In genomic region chr5:116703923-116704322, GRCh38 we compare ENCODE assay signal across 20 cellular contexts.
DNase-seq lines count a peak whose midpoint lies in the region; ATAC-seq, FAIRE-seq and TF ChIP-seq lines count a peak whose summit lies in the region.
"Had no signal": no experiment of that assay in that cellular context is flagged by ENCODE, and none has a peak within 500 bp of the region (broad histone marks: within the 10 kb centered on the region; RNA-seq: fewer than 3 reads in every experiment).

No MANE protein-coding gene starts in this region.

- SMC1A ChIA-PET in GM12878 (lab: Charles Lee; ENCODE audit: uncharacterized antibody, unreplicated experiment): interaction anchor here (0.6 to 8.6 kb wide), 23 partner anchors 9 to 203 kb away, joined by 3 to 132 read pairs (median 5); partner anchors contain the start of gene SEMA6A

- H3K4me1 ChIP-seq in Caco-2 (no peaks in the 10 kb centered on the region), HUES48 (ENCODE audit: control insufficient read depth, insufficient read depth, low read length) (peaks cover 35% of the 10 kb centered on the region), GM12878 (ENCODE audit: control insufficient read depth, insufficient read depth, low read length) (peaks cover 36% of the 10 kb centered on the region), mesendoderm (ENCODE audit: control insufficient read depth, low read depth, low read length) (no peaks in the 10 kb centered on the region), vagina (no peaks in the 10 kb centered on the region)
- H3K4me1 ChIP-seq: BE2C had no signal

- no peak overlapping the region for H3K4ac ChIP-seq in mesendoderm (ENCODE audit: low read depth, low read length)

- RAD21 ChIA-PET in GM12878 (lab: Charles Lee; ENCODE audit: unreplicated experiment): interaction anchor here (0.7 to 9.8 kb wide), 14 partner anchors 9 to 127 kb away, joined by 3 to 134 read pairs (median 8); partner anchors contain the start of gene SEMA6A

- H4K5ac ChIP-seq in mesendoderm (ENCODE audit: low read length): no peak overlapping the region

- no peak overlapping the region for H2BK5ac ChIP-seq in mesendoderm (ENCODE audit: low read length)

- no peak overlapping the region for H2BK15ac ChIP-seq in mesendoderm (replicated peaks; ENCODE audit: low read depth)

- H3K4me2 ChIP-seq in GM12878 (ENCODE audit: control insufficient read depth, insufficient read depth) (no peak overlapping the region), mesendoderm (ENCODE audit: low read length) (no peak overlapping the region)
- H3K4me2 ChIP-seq: KMS-11 had no signal

- H3K4me3 ChIP-seq in Caco-2 (ENCODE audit: low read depth, low read length) (no peak overlapping the region), HUES48 (ENCODE audit: low read depth, low read length) (no peak overlapping the region), GM12878 (no peak overlapping the region), mesendoderm (ENCODE audit: low read length) (no peak overlapping the region), vagina (no peak overlapping the region)
- H3K4me3 ChIP-seq: GM23248 had no signal

- no peak overlapping the region for H4K8ac ChIP-seq in mesendoderm (ENCODE audit: low read depth, low read length)

- no peak overlapping the region for H3K56ac ChIP-seq in mesendoderm (ENCODE audit: low read length)

- H3K36me3 ChIP-seq in Caco-2 (ENCODE audit: control insufficient read depth, insufficient read depth, low read length) (no peaks in the 10 kb centered on the region), HUES48 (ENCODE audit: control insufficient read depth, insufficient read depth, low read length) (no peaks in the 10 kb centered on the region), GM12878 (ENCODE audit: control insufficient read depth in 2 of 2, insufficient read depth in 2 of 2, low read length in 1 of 2) (no peaks in the 10 kb centered on the region), mesendoderm (ENCODE audit: control insufficient read depth, insufficient read depth, low read length) (no peaks in the 10 kb centered on the region), vagina (no peaks in the 10 kb centered on the region)
- H3K36me3 ChIP-seq: BE2C had no signal

- no peak overlapping the region for H2BK120ac ChIP-seq in mesendoderm (ENCODE audit: low read depth, low read length)

- POLR2A ChIA-PET in Caco-2 (lab: Charles Lee) (no interaction called here), GM12878 (lab: Charles Lee) (interaction anchor here (0.7 to 6.7 kb wide), 7 partner anchors 9 to 127 kb away, joined by 3 to 54 read pairs (median 3); no protein-coding TSS in a partner anchor)

- H2AFZ ChIP-seq in GM12878 (ENCODE audit: control insufficient read depth, low read depth, low read length): no peak overlapping the region
- H2AFZ ChIP-seq: GM23248 had no signal

- H3K36me3 Mint-ChIP-seq in Caco-2 (ENCODE audit: insufficient read depth, unreplicated experiment): no peaks in the 10 kb centered on the region
- H3K36me3 Mint-ChIP-seq: CD4-positive, CD25-positive, alpha-beta regulatory T cell; CD8-positive, alpha-beta memory T cell had no signal

- no peaks in the 10 kb centered on the region for H4K20me1 ChIP-seq in GM12878 (ENCODE audit: control insufficient read depth, insufficient read depth)

- H3K27me3 ChIP-seq in Caco-2 (replicated peaks; ENCODE audit: control insufficient read depth, insufficient read depth, low read length) (no peaks in the 10 kb centered on the region), HUES48 (ENCODE audit: control insufficient read depth, insufficient read depth, low read length) (no peaks in the 10 kb centered on the region), GM12878 (replicated peaks in 1 of 2; ENCODE audit: control insufficient read depth in 2 of 2, insufficient read depth in 2 of 2, low read length in 1 of 2) (no peaks in the 10 kb centered on the region), mesendoderm (ENCODE audit: insufficient read depth, low read length, poor library complexity) (no peaks in the 10 kb centered on the region), vagina (no peaks in the 10 kb centered on the region)
- H3K27me3 ChIP-seq: BE2C had no signal

- H3K27ac ChIP-seq in HUES48 (ENCODE audit: low read depth, low read length) (peak overlapping the region; percentile 80), GM12878 (ENCODE audit: control insufficient read depth, insufficient read depth) (no peak overlapping the region), mesendoderm (ENCODE audit: low read depth, low read length) (no peak overlapping the region), vagina (no peak overlapping the region)
- H3K27ac ChIP-seq: GM23248, KMS-11 had no signal

- H3K23ac ChIP-seq in mesendoderm (ENCODE audit: low read length): no peak overlapping the region

- WGBS in GM12878 (ENCODE audit: insufficient coverage, insufficient replicate concordance, low lambda C conversion rate, missing lambda C conversion rate): 86% methylated on average over 5 of the region's 5 CpGs
- WGBS in mesendoderm (ENCODE audit: extremely low coverage, insufficient coverage, low lambda C conversion rate): no CpG with 5 or more reads among the region's 5 CpGs

- TF ChIP-seq RAD21 in GM12878 (IDR thresholded peaks at IDR 0.05; ENCODE audit: insufficient read depth, low read depth, low read length): no peak

- H3K4me3 Mint-ChIP-seq in Caco-2 (ENCODE audit: unreplicated experiment): no peak overlapping the region
- H3K4me3 Mint-ChIP-seq: CD4-positive, CD25-positive, alpha-beta regulatory T cell; CD8-positive, alpha-beta memory T cell had no signal

- no peaks in the 10 kb centered on the region for H3K9me3 Mint-ChIP-seq in Caco-2 (ENCODE audit: unreplicated experiment)

- no peak overlapping the region for H2AK5ac ChIP-seq in mesendoderm (ENCODE audit: low read length)

- no peaks in the 10 kb centered on the region for H3K27me3 Mint-ChIP-seq in Caco-2 (ENCODE audit: insufficient read depth, unreplicated experiment)
- H3K27me3 Mint-ChIP-seq: CD4-positive, CD25-positive, alpha-beta regulatory T cell; CD8-positive, alpha-beta memory T cell had no signal

- in situ Hi-C loops in GM12878 (cut with MboI): no loop called here

- DNase-seq in Caco-2 (no peak), GM12878 (ENCODE audit: low read depth, low spot score) (no peak), mesendoderm (peak; percentile 31), vagina (ENCODE audit: extremely low spot score in 2 of 2) (no peak), DMS53 treated with DMSO at 0.1 percent for 48 hours (lab: John Stamatoyannopoulos, UW; ENCODE audit: unreplicated experiment) (no peak)
- DNase-seq: ACHN; BE2C; C1 segment of cervical spinal cord; CD4-positive, CD25-positive, alpha-beta regulatory T cell; CD8-positive, alpha-beta memory T cell; COR-L47; DMS153; GM23248 had no signal

- H3K79me2 ChIP-seq in GM12878 (ENCODE audit: control insufficient read depth, insufficient read depth, low read length): no peaks in the 10 kb centered on the region
- no peaks in the 10 kb centered on the region for H3K79me2 ChIP-seq in mesendoderm (ENCODE audit: control insufficient read depth, insufficient read depth, low read length)

- no peak overlapping the region for H3K18ac ChIP-seq in mesendoderm (ENCODE audit: low read length)

- intact Hi-C loops in Caco-2 (cut with micrococcal nuclease; ENCODE audit: unreplicated experiment) (no loop called here), GM12878 (cut with micrococcal nuclease; ENCODE audit: unreplicated experiment) (loop anchor here (1.0 to 5.0 kb wide), 3 partner anchors 23 to 243 kb away; no protein-coding TSS in a partner anchor), vagina (cut with DNase I) (no loop called here)

- TF ChIP-seq CTCF in Caco-2 (IDR thresholded peaks at IDR 0.05; ENCODE audit: insufficient read depth in 1 of 2, low read depth in 1 of 2, low read length in 1 of 2, severe bottlenecking in 1 of 2, unreplicated experiment in 1 of 2) (no peak), GM12878 (IDR thresholded peaks at IDR 0.05 in 2 of 3, conservative IDR thresholded peaks at IDR 0.05 in 1 of 3; ENCODE audit: control insufficient read depth in 2 of 3, extremely low read depth in 1 of 3, insufficient read depth in 1 of 3, low read depth in 3 of 3, low read length in 3 of 3) (no peak), vagina (IDR thresholded peaks at IDR 0.05) (no peak)

- TF ChIP-seq EP300 in GM12878 (IDR thresholded peaks at IDR 0.05; ENCODE audit: borderline replicate concordance in 1 of 2, control insufficient read depth in 1 of 2, low read depth in 2 of 2, low read length in 2 of 2): no peak

- no TSS peak for BruUV-seq in Caco-2 (replicated peaks; lab: Mats Ljungman, UMichigan)
- no TSS peak for BruUV-seq in GM12878 (replicated peaks; lab: Mats Ljungman, UMichigan)

- no peaks in the 10 kb centered on the region for H3K79me1 ChIP-seq in mesendoderm (ENCODE audit: low read length)

- H3K9ac ChIP-seq in HUES48 (ENCODE audit: low read depth, low read length) (no peak overlapping the region), GM12878 (ENCODE audit: control insufficient read depth, insufficient read depth, low read length) (no peak overlapping the region), mesendoderm (ENCODE audit: low read length) (no peak overlapping the region)
- H3K9ac ChIP-seq: GM23248, KMS-11 had no signal

- CTCF ChIA-PET in Caco-2 (lab: Charles Lee) (no interaction called here), GM12878 (lab: Yijun Ruan, JAX) (interaction anchor here (0.8 to 3.6 kb wide), 5 partner anchors 8 to 128 kb away, joined by 3 to 20 read pairs (median 3); partner anchors contain the start of gene SEMA6A)

- H3K9me3 ChIP-seq in Caco-2 (no peaks in the 10 kb centered on the region), HUES48 (ENCODE audit: control insufficient read depth, insufficient read depth, low read length) (no peaks in the 10 kb centered on the region; the same call in 1 of the 2 replicates), GM12878 (replicated peaks; ENCODE audit: control insufficient read depth, insufficient read depth, low read length) (peaks cover 2% of the 10 kb centered on the region; the same call in 1 of the 3 replicates), vagina (no peaks in the 10 kb centered on the region)
- H3K9me3 ChIP-seq: BE2C had no signal

- H3K27ac Mint-ChIP-seq in Caco-2 (ENCODE audit: unreplicated experiment): peak overlapping the region; percentile 73
- H3K27ac Mint-ChIP-seq: CD4-positive, CD25-positive, alpha-beta regulatory T cell; CD8-positive, alpha-beta memory T cell had no signal

- peaks cover 9% of the 10 kb centered on the region for H3K4me1 Mint-ChIP-seq in Caco-2 (ENCODE audit: low read depth, unreplicated experiment)
- H3K4me1 Mint-ChIP-seq: CD4-positive, CD25-positive, alpha-beta regulatory T cell; CD8-positive, alpha-beta memory T cell had no signal

- ATAC-seq in GM12878: no peak
- no peak for ATAC-seq in HG02642 (IDR thresholded peaks at IDR 0.05; ENCODE audit: poor library complexity, unreplicated experiment)
- ATAC-seq: HCT116 had no signal

- TF ChIP-seq POLR2A in GM12878 (IDR thresholded peaks at IDR 0.05; ENCODE audit: low read depth, low read length) (no peak), vagina (IDR thresholded peaks at IDR 0.05) (no peak)

- FAIRE-seq in GM12878 (lab: Jason Lieb, UNC): no peak
- FAIRE-seq: G401.6, H54, HTR-8/SVneo had no signal
